Comparison of ENCODE assay signal across 16 cellular contexts in genomic region chr6:119830494-119831295, GRCh38.
A peak's percentile ranks its signal among the peaks of the same experiment; 100 is the strongest.
DNase-seq lines count a peak whose midpoint lies in the region; ATAC-seq and TF ChIP-seq lines count a peak whose summit lies in the region.
"Had no signal": no experiment of that assay in that cellular context is flagged by ENCODE, and none has a peak within 500 bp of the region (broad histone marks: within the 10 kb centered on the region; RNA-seq: fewer than 3 reads in every experiment).

No MANE protein-coding gene starts in this region.

- H3K9me3 ChIP-seq in RWPE2 (ENCODE audit: severe bottlenecking) = no peaks in the 10 kb centered on the region
- H3K9me3 ChIP-seq: ovary had no signal

- H3K4me1 ChIP-seq in RWPE2 (ENCODE audit: insufficient read depth, poor library complexity, severe bottlenecking) = peaks cover 21% of the 10 kb centered on the region

- DNase-seq in HT-29 (ENCODE audit: low spot score) (peak; percentile 40), RWPE2 (ENCODE audit: low spot score) (peak; percentile 79), fibroblast of mammary gland (ENCODE audit: low read depth) (peak; percentile 2), NCI-H1436 treated with DMSO at 0.1 percent for 48 hours (lab: John Stamatoyannopoulos, UW) (no peak), activated T-cell treated with anti-CD3 and anti-CD28 coated beads for 4 hours (no peak)
- DNase-seq in stimulated activated effector memory CD8-positive, alpha-beta T cell treated with anti-CD3 and anti-CD28 coated beads, Interleukin-12 subunit alpha, Interleukin-12 subunit beta, amount 100 ng/mL, for 72 hours (ENCODE audit: low spot score in 2 of 2) = no peak
- DNase-seq in activated CD8-positive, alpha-beta memory T cell treated with anti-CD3 and anti-CD28 coated beads, Interleukin-2, amount 50 U/mL, for 4 hours = no peak
- DNase-seq: COR-L47; effector CD4-positive, alpha-beta T cell; IMR-90; left colon; NCI-H1048; ovary; stimulated activated CD4-positive, alpha-beta T cell treated with anti-CD3 and anti-CD28 coated beads, Interleukin-4, amount 100 ng/mL, for 24 hours; substantia nigra had no signal

- H3K9me3 Mint-ChIP-seq in stimulated activated effector memory CD8-positive, alpha-beta T cell treated with anti-CD3 and anti-CD28 coated beads, Interleukin-12 subunit alpha, Interleukin-12 subunit beta, amount 100 ng/mL, for 72 hours = no peaks in the 10 kb centered on the region
- H3K9me3 Mint-ChIP-seq: T-helper 1 cell treated with Interleukin-12 subunit alpha and Interleukin-12 subunit beta and Interleukin-4 antibody, amounts not matched to agents 30 μg/mL and 1 μg/mL, for 36 hours had no signal

- H3K27me3 ChIP-seq in RWPE2 (ENCODE audit: insufficient read depth, poor library complexity, severe bottlenecking) = no peaks in the 10 kb centered on the region
- H3K27me3 ChIP-seq: ovary had no signal

- H3K27ac Mint-ChIP-seq in stimulated activated effector memory CD8-positive, alpha-beta T cell treated with anti-CD3 and anti-CD28 coated beads, Interleukin-12 subunit alpha, Interleukin-12 subunit beta, amount 100 ng/mL, for 72 hours = no peak overlapping the region
- H3K27ac Mint-ChIP-seq: T-helper 1 cell treated with Interleukin-12 subunit alpha and Interleukin-12 subunit beta and Interleukin-4 antibody, amounts not matched to agents 30 μg/mL and 1 μg/mL, for 36 hours had no signal

- H3K36me3 Mint-ChIP-seq in stimulated activated effector memory CD8-positive, alpha-beta T cell treated with anti-CD3 and anti-CD28 coated beads, Interleukin-12 subunit alpha, Interleukin-12 subunit beta, amount 100 ng/mL, for 72 hours = no peaks in the 10 kb centered on the region

- peak overlapping the region; percentile 45 for H3K27ac ChIP-seq in RWPE2 (ENCODE audit: poor library complexity, severe bottlenecking)
- H3K27ac ChIP-seq: ovary had no signal

- H3K4me1 Mint-ChIP-seq in stimulated activated effector memory CD8-positive, alpha-beta T cell treated with anti-CD3 and anti-CD28 coated beads, Interleukin-12 subunit alpha, Interleukin-12 subunit beta, amount 100 ng/mL, for 72 hours = no peaks in the 10 kb centered on the region

- no peaks in the 10 kb centered on the region for H3K36me3 ChIP-seq in RWPE2 (ENCODE audit: low read depth)
- H3K36me3 ChIP-seq: ovary had no signal

- ATAC-seq in RWPE2 (ENCODE audit: low read depth) = peak; percentile 93
- peak; percentile 19 for ATAC-seq in stimulated activated effector memory CD8-positive, alpha-beta T cell treated with anti-CD3 and anti-CD28 coated beads, Interleukin-12 subunit alpha, Interleukin-12 subunit beta, amount 100 ng/mL, for 72 hours
- ATAC-seq: left colon had no signal

- H3K4me3 ChIP-seq in RWPE2 (ENCODE audit: severe bottlenecking) (no peak overlapping the region), fibroblast of mammary gland (ENCODE audit: control insufficient read depth, low read depth, low read length) (no peak overlapping the region)
- H3K4me3 ChIP-seq: ovary had no signal

- no peak for TF ChIP-seq CTCF in RWPE2 (IDR thresholded peaks at IDR 0.05; ENCODE audit: poor library complexity, severe bottlenecking)
- no peak for TF ChIP-seq CTCF in fibroblast of mammary gland (conservative IDR thresholded peaks at IDR 0.05; ENCODE audit: control insufficient read depth, insufficient read depth, low read depth, low read length)

- no peak overlapping the region for H3K4me3 Mint-ChIP-seq in stimulated activated effector memory CD8-positive, alpha-beta T cell treated with anti-CD3 and anti-CD28 coated beads, Interleukin-12 subunit alpha, Interleukin-12 subunit beta, amount 100 ng/mL, for 72 hours
- H3K4me3 Mint-ChIP-seq: T-helper 1 cell treated with Interleukin-12 subunit alpha and Interleukin-12 subunit beta and Interleukin-4 antibody, amounts not matched to agents 30 μg/mL and 1 μg/mL, for 36 hours had no signal

Comparison
In these comparisons a context has a peak if more than half of its experiments do, and no peak if none do; other contexts are left out.
1. DNase-seq: peak in HT-29 (single experiment), RWPE2 (single experiment) and fibroblast of mammary gland (single experiment); none in stimulated activated effector memory CD8-positive, alpha-beta T cell treated with anti-CD3 and anti-CD28 coated beads, Interleukin-12 subunit alpha, Interleukin-12 subunit beta, amount 100 ng/mL, for 72 hours (0 of 2), activated CD8-positive, alpha-beta memory T cell treated with anti-CD3 and anti-CD28 coated beads, Interleukin-2, amount 50 U/mL, for 4 hours (single experiment), NCI-H1436 treated with DMSO at 0.1 percent for 48 hours (single experiment) and activated T-cell treated with anti-CD3 and anti-CD28 coated beads for 4 hours (single experiment).